Comparison of ENCODE assay signal across 23 cellular contexts in genomic region chr21:40129809-40130208, GRCh38.
"Had no signal": no experiment of that assay in that cellular context is flagged by ENCODE, and none has a peak within 500 bp of the region (broad histone marks: within the 10 kb centered on the region; RNA-seq: fewer than 3 reads in every experiment).

No MANE protein-coding gene starts in this region.

- H3K36me3 Mint-ChIP-seq: naive B cell; stimulated activated memory B cell treated with anti-CD40 and anti-IgM and Interleukin-4, amounts not matched to agents 10 μg/mL and 1 μg/mL and 100 μg/mL, for 72 hours had no signal

- H3K4me1 Mint-ChIP-seq: endodermal cell; naive B cell; nephron; stimulated activated memory B cell treated with anti-CD40 and anti-IgM and Interleukin-4, amounts not matched to agents 10 μg/mL and 1 μg/mL and 100 μg/mL, for 72 hours had no signal

- H3K4me3 Mint-ChIP-seq: endodermal cell; naive B cell; nephron; stimulated activated memory B cell treated with anti-CD40 and anti-IgM and Interleukin-4, amounts not matched to agents 10 μg/mL and 1 μg/mL and 100 μg/mL, for 72 hours had no signal

- DNase-seq: colonic mucosa; dermis blood vessel endothelial cell; endodermal cell; foreskin melanocyte; heart left ventricle; hippocampal formation; kidney glomerular epithelial cell; mesendoderm; naive B cell; occipital lobe; psoas muscle; retina; right lobe of liver; spleen; stimulated activated CD4-positive, alpha-beta T cell treated with anti-CD3 and anti-CD28 coated beads, Interleukin-15, amount 100 ng/mL, for 24 hours; stimulated activated CD4-positive, alpha-beta T cell treated with anti-CD3 and anti-CD28 coated beads, Interleukin-1b, Interleukin-23, amount 100 ng/mL, for 48 hours; stimulated activated CD4-positive, alpha-beta T cell treated with anti-CD3 and anti-CD28 coated beads, Interleukin-4, amount 100 ng/mL, for 24 hours; stomach; substantia nigra; transverse colon had no signal

- H3K27ac Mint-ChIP-seq: endodermal cell; naive B cell; nephron; stimulated activated memory B cell treated with anti-CD40 and anti-IgM and Interleukin-4, amounts not matched to agents 10 μg/mL and 1 μg/mL and 100 μg/mL, for 72 hours had no signal

- FAIRE-seq: endothelial cell of umbilical vein had no signal
